ENCODE assay signal across 29 cellular contexts in genomic region chr10:51260376-51260775, GRCh38.
"Had no signal": no experiment of that assay in that cellular context is flagged by ENCODE, and none has a peak within 500 bp of the region (broad histone marks: within the 10 kb centered on the region; RNA-seq: fewer than 3 reads in every experiment).

No MANE protein-coding gene starts in this region.

- H3K36me3 ChIP-seq: ascending aorta, breast epithelium, cardiac muscle cell, esophagus muscularis mucosa, WERI-Rb-1 had no signal

- H3K4me1 ChIP-seq: breast epithelium, esophagus muscularis mucosa had no signal

- H3K9me3 ChIP-seq: ascending aorta, breast epithelium, esophagus muscularis mucosa had no signal

- H3K27ac ChIP-seq: breast epithelium, cardiac muscle cell, esophagus muscularis mucosa, WERI-Rb-1 had no signal

- DNase-seq: activated CD4-positive, alpha-beta memory T cell treated with anti-CD3 and anti-CD28 coated beads for 36 hours; activated CD4-positive, alpha-beta T cell treated with anti-CD3 and anti-CD28 coated beads for 36 hours; activated CD4-positive, alpha-beta T cell treated with anti-CD3 and anti-CD28 coated beads, Interleukin-2, amount 10 ng/mL, durations not matched to agents 24 days and 14 days; activated CD4-positive, CD25-positive, alpha-beta regulatory T cell; activated CD4-positive, CD25-positive, alpha-beta regulatory T cell treated with anti-CD3 and anti-CD28 coated beads, Interleukin-2, amount 50 U/mL, for 72 hours; activated CD8-positive, alpha-beta memory T cell treated with anti-CD3 and anti-CD28 coated beads, Interleukin-2, amount 10 ng/mL, durations not matched to agents 7 days and 5 days; activated CD8-positive, alpha-beta memory T cell treated with anti-CD3 and anti-CD28 coated beads, Interleukin-2, amount 50 U/mL, for 4 hours; activated CD8-positive, alpha-beta T cell treated with anti-CD3 and anti-CD28 coated beads, Interleukin-2, amount 10 ng/mL, durations not matched to agents 7 days and 5 days; activated effector memory CD4-positive, alpha-beta T cell treated with anti-CD3 and anti-CD28 coated beads, Interleukin-2, amount 50 U/mL, for 16 hours; activated naive CD4-positive, alpha-beta T cell treated with anti-CD3 and anti-CD28 coated beads for 36 hours; activated naive CD8-positive, alpha-beta T cell treated with anti-CD3 and anti-CD28 coated beads for 36 hours; activated naive CD8-positive, alpha-beta T cell treated with anti-CD3 and anti-CD28 coated beads, Interleukin-2, amount 50 U/mL, for 24 hours; activated T-cell treated with anti-CD3 and anti-CD28 coated beads, Interleukin-2, amount 50 U/mL, for 1 hour; activated T-cell treated with anti-CD3 and anti-CD28 coated beads, Interleukin-2, amount 50 U/mL, for 48 hours; cortex of kidney; dermis blood vessel endothelial cell; effector CD4-positive, alpha-beta T cell; effector memory CD8-positive, alpha-beta T cell; erythroblast; foreskin melanocyte; head of caudate nucleus; SW 1271; T-cell; T1000; WERI-Rb-1 had no signal

- H3K4me3 ChIP-seq: ascending aorta, breast epithelium, cardiac muscle cell, esophagus muscularis mucosa had no signal

- H3K27me3 ChIP-seq: ascending aorta, breast epithelium, cardiac muscle cell, esophagus muscularis mucosa had no signal
